Comparison of ENCODE assay signal across 16 cellular contexts in genomic region chr1:41631154-41631553, GRCh38.
DNase-seq lines count a peak whose midpoint lies in the region; ATAC-seq and TF ChIP-seq lines count a peak whose summit lies in the region.
"Had no signal": no experiment of that assay in that cellular context is flagged by ENCODE, and none has a peak within 500 bp of the region (broad histone marks: within the 10 kb centered on the region; RNA-seq: fewer than 3 reads in every experiment).

No MANE protein-coding gene starts in this region.

- H3K27me3 ChIP-seq in heart left ventricle: no peaks in the 10 kb centered on the region
- no peaks in the 10 kb centered on the region for H3K27me3 ChIP-seq in left lung

- H3K4me3 ChIP-seq in heart left ventricle (no peak overlapping the region), left lung (no peak overlapping the region)
- H3K4me3 ChIP-seq: PC-9 had no signal

- TF ChIP-seq CTCF in heart left ventricle (IDR thresholded peaks at IDR 0.05): no peak
- TF ChIP-seq CTCF in left lung (IDR thresholded peaks at IDR 0.05): no peak

- H3K27ac ChIP-seq in heart left ventricle (no peak overlapping the region), left lung (no peak overlapping the region)
- H3K27ac ChIP-seq: PC-9 had no signal

- H3K27ac Mint-ChIP-seq in stimulated activated naive B cell treated with anti-CD40 and anti-IgM and Interleukin-4, amounts not matched to agents 10 μg/mL and 1 μg/mL and 100 μg/mL, for 72 hours: peak overlapping the region; percentile 27
- H3K27ac Mint-ChIP-seq: CD14-positive monocyte had no signal

- intact Hi-C loops in heart left ventricle (cut with DNase I): no loop called here
- intact Hi-C loops in cardiac septum (cut with DNase I): no loop called here
- intact Hi-C loops in left lung (cut with DNase I): no loop called here

- 64 to 73% (median 69%) methylated on average over 9 of the region's 9 CpGs for WGBS in heart left ventricle, 4 donors

- H3K4me1 ChIP-seq in heart left ventricle (peaks cover 0 to 4% (median 0%) of the 10 kb centered on the region in 12 donors), left lung (no peaks in the 10 kb centered on the region)

- TF ChIP-seq POLR2A in heart left ventricle (IDR thresholded peaks at IDR 0.05): no peak

- no peaks in the 10 kb centered on the region for H3K27me3 Mint-ChIP-seq in stimulated activated naive B cell treated with anti-CD40 and anti-IgM and Interleukin-4, amounts not matched to agents 10 μg/mL and 1 μg/mL and 100 μg/mL, for 72 hours

- H3K36me3 ChIP-seq in heart left ventricle: no peaks in the 10 kb centered on the region
- H3K36me3 ChIP-seq in left lung: peaks cover 0 to 14% of the 10 kb centered on the region in 2 donors

- no peak overlapping the region for H3K4me3 Mint-ChIP-seq in stimulated activated naive B cell treated with anti-CD40 and anti-IgM and Interleukin-4, amounts not matched to agents 10 μg/mL and 1 μg/mL and 100 μg/mL, for 72 hours
- H3K4me3 Mint-ChIP-seq: CD14-positive monocyte had no signal

- peaks cover 48 to 76% of the 10 kb centered on the region in 2 donors for H3K36me3 Mint-ChIP-seq in stimulated activated naive B cell treated with anti-CD40 and anti-IgM and Interleukin-4, amounts not matched to agents 10 μg/mL and 1 μg/mL and 100 μg/mL, for 72 hours

- ATAC-seq in heart left ventricle (peak in 3 of 4 donors; percentile 37 to 86 (median 74)), left lung (peak; percentile 59), GM18873 (IDR thresholded peaks at IDR 0.05; ENCODE audit: low FRiP score, unreplicated experiment) (no peak)
- no peak for ATAC-seq in stimulated activated naive B cell treated with anti-CD40 and anti-IgM and Interleukin-4, amounts not matched to agents 10 μg/mL and 1 μg/mL and 100 μg/mL, for 72 hours (replicated peaks)

- H3K9me3 ChIP-seq in heart left ventricle (no peaks in the 10 kb centered on the region), left lung (no peaks in the 10 kb centered on the region)

- H3K9me3 Mint-ChIP-seq in stimulated activated naive B cell treated with anti-CD40 and anti-IgM and Interleukin-4, amounts not matched to agents 10 μg/mL and 1 μg/mL and 100 μg/mL, for 72 hours: no peaks in the 10 kb centered on the region
- H3K9me3 Mint-ChIP-seq: CD14-positive monocyte had no signal

- peaks cover 62 to 84% of the 10 kb centered on the region in 2 donors for H3K4me1 Mint-ChIP-seq in stimulated activated naive B cell treated with anti-CD40 and anti-IgM and Interleukin-4, amounts not matched to agents 10 μg/mL and 1 μg/mL and 100 μg/mL, for 72 hours

- peak in 1 of 5 donors; percentile 60 for DNase-seq in heart left ventricle
- DNase-seq in cardiac septum (ENCODE audit: low spot score): no peak
- peak; percentile 5 for DNase-seq in activated CD8-positive, alpha-beta memory T cell treated with anti-CD3 and anti-CD28 coated beads, Interleukin-2, amount 50 U/mL, for 4 hours
- no peak for DNase-seq in left lung
- no peak for DNase-seq in stimulated activated naive B cell treated with anti-CD40 and anti-IgM and Interleukin-4, amounts not matched to agents 10 μg/mL and 1 μg/mL and 100 μg/mL, for 72 hours
- DNase-seq in NCI-H226: no peak
- no peak for DNase-seq in NCI-H2029 (lab: John Stamatoyannopoulos, UW)
- DNase-seq: EL, KG1, NCI-H1417 treated with DMSO at 0.1 percent for 48 hours, NCI-H2081, NCI-H510A, NCI-H774, PC-9 had no signal

Comparison
In these comparisons a context has a peak if more than half of its experiments do, and no peak if none do; other contexts are left out.
1. ATAC-seq: peak in heart left ventricle (3 of 4) and left lung (single experiment); none in stimulated activated naive B cell treated with anti-CD40 and anti-IgM and Interleukin-4, amounts not matched to agents 10 μg/mL and 1 μg/mL and 100 μg/mL, for 72 hours (0 of 2) and GM18873 (single experiment).